11 cellular contexts compared by ENCODE assay signal in genomic region chr5:95863383-95863757, GRCh38. TPM values are rescaled to one million over a fixed set of nuclear protein-coding genes. Genes with fewer than 3 reads are reported as not detected.
DNase-seq lines count a peak whose midpoint lies in the region; ATAC-seq and TF ChIP-seq lines count a peak whose summit lies in the region.
"Had no signal": no experiment of that assay in that cellular context is flagged by ENCODE, and none has a peak within 500 bp of the region (broad histone marks: within the 10 kb centered on the region; RNA-seq: fewer than 3 reads in every experiment).

No MANE protein-coding gene starts in this region.

- H3K79me1 ChIP-seq in mesendoderm (ENCODE audit: low read length): no peaks in the 10 kb centered on the region

- H3K79me2 ChIP-seq in mesendoderm (ENCODE audit: control insufficient read depth, insufficient read depth, low read length): no peaks in the 10 kb centered on the region

- no peak overlapping the region for H2BK5ac ChIP-seq in mesendoderm (ENCODE audit: low read length)

- intact Hi-C loops in upper lobe of right lung (cut with DNase I) (no loop called here), posterior vena cava (cut with DNase I) (loop anchor here in 1 of 2 donors (10.0 kb wide), 1 partner anchor 471 kb away; no protein-coding TSS in a partner anchor)

- peak overlapping the region; percentile 83 for H3K27ac Mint-ChIP-seq in activated naive CD8-positive, alpha-beta T cell
- H3K27ac Mint-ChIP-seq in activated naive CD8-positive, alpha-beta T cell treated with anti-CD3 and anti-CD28 coated beads for 36 hours: no peak overlapping the region
- H3K27ac Mint-ChIP-seq: activated CD8-positive, alpha-beta memory T cell treated with anti-CD3 and anti-CD28 coated beads, Interleukin-2, amount 10 ng/mL, durations not matched to agents 7 days and 5 days had no signal

- no peak overlapping the region for H4K8ac ChIP-seq in mesendoderm (ENCODE audit: low read depth, low read length)

- no peak overlapping the region for H3K23ac ChIP-seq in mesendoderm (ENCODE audit: low read length)

- H3K4me1 ChIP-seq in mesendoderm (ENCODE audit: control insufficient read depth, low read depth, low read length) (peaks cover 2% of the 10 kb centered on the region), upper lobe of right lung (peaks cover 62% of the 10 kb centered on the region)

- peak; percentile 71 for ATAC-seq in upper lobe of right lung
- ATAC-seq: activated CD8-positive, alpha-beta memory T cell treated with anti-CD3 and anti-CD28 coated beads, Interleukin-2, amount 10 ng/mL, durations not matched to agents 7 days and 5 days had no signal

- H3K9me3 ChIP-seq in upper lobe of right lung: no peaks in the 10 kb centered on the region
- H3K9me3 ChIP-seq: spleen had no signal

- no peak overlapping the region for H3K18ac ChIP-seq in mesendoderm (ENCODE audit: low read length)

- H3K4me1 Mint-ChIP-seq in activated naive CD8-positive, alpha-beta T cell (ENCODE audit: low read depth): peaks cover 76% of the 10 kb centered on the region
- H3K4me1 Mint-ChIP-seq in activated naive CD8-positive, alpha-beta T cell treated with anti-CD3 and anti-CD28 coated beads for 36 hours: peaks cover 57% of the 10 kb centered on the region

- peak overlapping the region; percentile 83 to 87 for H3K27ac ChIP-seq in coronary artery
- no peak overlapping the region for H3K27ac ChIP-seq in mesendoderm (ENCODE audit: low read depth, low read length)
- H3K27ac ChIP-seq in upper lobe of right lung: peak overlapping the region; percentile 81

- no peaks in the 10 kb centered on the region for H3K9me3 Mint-ChIP-seq in activated naive CD8-positive, alpha-beta T cell (ENCODE audit: low read depth)
- H3K9me3 Mint-ChIP-seq in activated naive CD8-positive, alpha-beta T cell treated with anti-CD3 and anti-CD28 coated beads for 36 hours: peaks cover 5% of the 10 kb centered on the region

- peak overlapping the region; percentile 23 for H4K5ac ChIP-seq in mesendoderm (ENCODE audit: low read length)

- H3K36me3 Mint-ChIP-seq in activated naive CD8-positive, alpha-beta T cell: no peaks in the 10 kb centered on the region
- peaks cover 3% of the 10 kb centered on the region for H3K36me3 Mint-ChIP-seq in activated naive CD8-positive, alpha-beta T cell treated with anti-CD3 and anti-CD28 coated beads for 36 hours

- no CpG with 5 or more reads among the region's 4 CpGs for WGBS in mesendoderm (ENCODE audit: extremely low coverage, insufficient coverage, low lambda C conversion rate)

- H3K4me3 ChIP-seq in coronary artery (peak overlapping the region; percentile 14), mesendoderm (ENCODE audit: low read length) (no peak overlapping the region), upper lobe of right lung (no peak overlapping the region)
- H3K4me3 ChIP-seq: spleen had no signal

- H2AK5ac ChIP-seq in mesendoderm (ENCODE audit: low read length): no peak overlapping the region

- H3K9ac ChIP-seq in mesendoderm (ENCODE audit: low read length): no peak overlapping the region

- H2BK120ac ChIP-seq in mesendoderm (ENCODE audit: low read depth, low read length): no peak overlapping the region

- no peak for DNase-seq in activated naive CD8-positive, alpha-beta T cell treated with anti-CD3 and anti-CD28 coated beads for 36 hours
- DNase-seq in coronary artery (ENCODE audit: low spot score) (peak; percentile 80), mesendoderm (no peak), upper lobe of right lung (no peak), RKO (ENCODE audit: low spot score) (no peak), ureter (ENCODE audit: low spot score) (no peak), posterior vena cava (ENCODE audit: low spot score) (no peak)
- DNase-seq: activated CD8-positive, alpha-beta memory T cell treated with anti-CD3 and anti-CD28 coated beads, Interleukin-2, amount 10 ng/mL, durations not matched to agents 7 days and 5 days; NCI-H510A; spleen had no signal

- H3K4me2 ChIP-seq in mesendoderm (ENCODE audit: low read length): no peak overlapping the region

- no peaks in the 10 kb centered on the region for H3K27me3 Mint-ChIP-seq in activated naive CD8-positive, alpha-beta T cell
- peaks cover 6% of the 10 kb centered on the region for H3K27me3 Mint-ChIP-seq in activated naive CD8-positive, alpha-beta T cell treated with anti-CD3 and anti-CD28 coated beads for 36 hours
- H3K27me3 Mint-ChIP-seq: activated CD8-positive, alpha-beta memory T cell treated with anti-CD3 and anti-CD28 coated beads, Interleukin-2, amount 10 ng/mL, durations not matched to agents 7 days and 5 days had no signal

- no peak for TF ChIP-seq CTCF in coronary artery (IDR thresholded peaks at IDR 0.05)
- TF ChIP-seq CTCF in upper lobe of right lung (IDR thresholded peaks at IDR 0.05): no peak

- H2BK15ac ChIP-seq in mesendoderm (replicated peaks; ENCODE audit: low read depth): no peak overlapping the region

- no peaks in the 10 kb centered on the region for H3K27me3 ChIP-seq in mesendoderm (ENCODE audit: insufficient read depth, low read length, poor library complexity)
- no peaks in the 10 kb centered on the region for H3K27me3 ChIP-seq in upper lobe of right lung
- H3K27me3 ChIP-seq: spleen had no signal

- no peak overlapping the region for H3K4ac ChIP-seq in mesendoderm (ENCODE audit: low read depth, low read length)

- H3K36me3 ChIP-seq in mesendoderm (ENCODE audit: control insufficient read depth, insufficient read depth, low read length): no peaks in the 10 kb centered on the region
- H3K36me3 ChIP-seq in upper lobe of right lung: no peaks in the 10 kb centered on the region
- H3K36me3 ChIP-seq: spleen had no signal

- peak overlapping the region; percentile 58 for H3K4me3 Mint-ChIP-seq in activated naive CD8-positive, alpha-beta T cell
- no peak overlapping the region for H3K4me3 Mint-ChIP-seq in activated naive CD8-positive, alpha-beta T cell treated with anti-CD3 and anti-CD28 coated beads for 36 hours
- H3K4me3 Mint-ChIP-seq: activated CD8-positive, alpha-beta memory T cell treated with anti-CD3 and anti-CD28 coated beads, Interleukin-2, amount 10 ng/mL, durations not matched to agents 7 days and 5 days had no signal

- peak overlapping the region; percentile 36 for H3K56ac ChIP-seq in mesendoderm (ENCODE audit: low read length)

RNA-seq across cellular contexts. Expression of gene GLRX, which starts 40.8 kb away (rescaled TPM):
- 10 to 100 TPM; 26.4 to 29.5 TPM for total RNA-seq in activated naive CD8-positive, alpha-beta T cell treated with anti-CD3 and anti-CD28 coated beads for 36 hours
- 16.8 TPM for polyA plus RNA-seq in mesendoderm (2013, experiment 1 of 2)
- polyA plus RNA-seq in mesendoderm (2013, experiment 2 of 2): 17.2 TPM
- 88.4 TPM for total RNA-seq in upper lobe of right lung
- 21.1 TPM for total RNA-seq in ureter
- total RNA-seq in posterior vena cava: 10 to 100 TPM; 31.0 to 52.5 TPM
